Comparison of ENCODE assay signal across 17 cellular contexts in genomic region chrX:23505531-23506303, GRCh38.
DNase-seq lines count a peak whose midpoint lies in the region; ATAC-seq, FAIRE-seq and TF ChIP-seq lines count a peak whose summit lies in the region.
"Had no signal": no experiment of that assay in that cellular context is flagged by ENCODE, and none has a peak within 500 bp of the region (broad histone marks: within the 10 kb centered on the region; RNA-seq: fewer than 3 reads in every experiment).

No MANE protein-coding gene starts in this region.

- TF ChIP-seq RAD21 in K562 (CRISPR knock-in tag; conservative IDR thresholded peaks at IDR 0.05 in 1 of 2, IDR thresholded peaks at IDR 0.05 in 1 of 2): no peak

- no peak for FAIRE-seq in K562 (lab: Jason Lieb, UNC)
- FAIRE-seq: G401.6 had no signal

- H3K4me1 ChIP-seq in K562 (replicated peaks in 1 of 2; ENCODE audit: control insufficient read depth in 2 of 2, insufficient read depth in 2 of 2, low read length in 2 of 2) (no peaks in the 10 kb centered on the region), mesendoderm (ENCODE audit: control insufficient read depth, low read depth, low read length) (no peaks in the 10 kb centered on the region)

- no peak overlapping the region for H3K27ac ChIP-seq in K562 (ENCODE audit: extremely low read depth, low read depth, low read length)
- H3K27ac ChIP-seq in mesendoderm (ENCODE audit: low read depth, low read length): no peak overlapping the region
- H3K27ac ChIP-seq: foreskin keratinocyte had no signal

- no peak overlapping the region for H2BK15ac ChIP-seq in mesendoderm (replicated peaks; ENCODE audit: low read depth)

- ATAC-seq in HG03342 (IDR thresholded peaks at IDR 0.05; ENCODE audit: unreplicated experiment) (peak; percentile 58), K562 (no peak), esophagus mucosa (no peak)
- ATAC-seq: foreskin keratinocyte had no signal

- H4K8ac ChIP-seq in mesendoderm (ENCODE audit: low read depth, low read length): peak overlapping the region; percentile 40

- TF ChIP-seq EP300 in K562 (IDR thresholded peaks at IDR 0.05; ENCODE audit: low read length): no peak

- in situ Hi-C loops in K562 (cut with MboI): no loop called here

- no peak overlapping the region for H3K4ac ChIP-seq in mesendoderm (ENCODE audit: low read depth, low read length)

- BruUV-seq in K562 (replicated peaks; lab: Mats Ljungman, UMichigan): no TSS peak

- no peak for TF ChIP-seq POLR2A in K562 (conservative IDR thresholded peaks at IDR 0.05)

- intact Hi-C loops in K562 (cut with micrococcal nuclease): no loop called here

- H3K18ac ChIP-seq in mesendoderm (ENCODE audit: low read length): no peak overlapping the region

- H3K56ac ChIP-seq in mesendoderm (ENCODE audit: low read length): no peak overlapping the region

- no peak overlapping the region for H2BK5ac ChIP-seq in mesendoderm (ENCODE audit: low read length)

- no peaks in the 10 kb centered on the region for H3K9me1 ChIP-seq in K562 (ENCODE audit: control insufficient read depth, insufficient read depth, low read length)

- no peak overlapping the region for H4K5ac ChIP-seq in mesendoderm (ENCODE audit: low read length)

- H4K20me1 ChIP-seq in K562 (replicated peaks; ENCODE audit: control insufficient read depth, insufficient read depth, low read length): no peaks in the 10 kb centered on the region

- no peaks in the 10 kb centered on the region for H3K36me3 ChIP-seq in K562 (ENCODE audit: control insufficient read depth, insufficient read depth, low read length)
- no peaks in the 10 kb centered on the region for H3K36me3 ChIP-seq in mesendoderm (ENCODE audit: control insufficient read depth, insufficient read depth, low read length)

- no peak overlapping the region for H2AFZ ChIP-seq in K562 (ENCODE audit: low read depth, low read length)

- CTCF ChIA-PET in K562 (lab: Yijun Ruan, JAX; ENCODE audit: low intra/inter-chr PET ratio): no interaction called here

- H3K4me3 ChIP-seq in GM12865 (ENCODE audit: low read depth, low read length) (no peak overlapping the region), K562 (no peak overlapping the region), mesendoderm (ENCODE audit: low read length) (no peak overlapping the region)

- no peak overlapping the region for H2AK5ac ChIP-seq in mesendoderm (ENCODE audit: low read length)

- H3K4me2 ChIP-seq in K562 (ENCODE audit: insufficient read depth, low read length): no peak overlapping the region
- no peak overlapping the region for H3K4me2 ChIP-seq in mesendoderm (ENCODE audit: low read length)

- H3K79me2 ChIP-seq in K562 (ENCODE audit: control insufficient read depth, insufficient read depth, low read length) (no peaks in the 10 kb centered on the region), mesendoderm (ENCODE audit: control insufficient read depth, insufficient read depth, low read length) (no peaks in the 10 kb centered on the region)

- no peak overlapping the region for H3K23ac ChIP-seq in mesendoderm (ENCODE audit: low read length)

- peak; percentile 27 for DNase-seq in GM12865 (ENCODE audit: low read depth)
- no peak for DNase-seq in K562 (ENCODE audit: extremely low read depth in 1 of 4, low spot score in 3 of 4)
- peak; percentile 63 for DNase-seq in mesendoderm
- DNase-seq in activated CD4-positive, alpha-beta T cell treated with anti-CD3 and anti-CD28 coated beads, Interleukin-2, amount 50 U/mL, for 48 hours: no peak
- no peak for DNase-seq in putamen (ENCODE audit: low spot score)
- DNase-seq in Ammon's horn (ENCODE audit: low spot score): no peak
- DNase-seq: activated CD8-positive, alpha-beta memory T cell treated with anti-CD3 and anti-CD28 coated beads for 24 hours; foreskin keratinocyte; immature natural killer cell; KG1; NCI-H1092; NCI-H2171; right cardiac atrium; RPMI8226 had no signal

- 3% methylated on average over 6 of the region's 6 CpGs for WGBS in K562 (ENCODE audit: insufficient coverage, low coverage, missing lambda C conversion rate)
- no CpG with 5 or more reads among the region's 6 CpGs for WGBS in mesendoderm (ENCODE audit: extremely low coverage, insufficient coverage, low lambda C conversion rate)

- H3K27me3 ChIP-seq in K562 (ENCODE audit: control insufficient read depth in 2 of 2, insufficient read depth in 2 of 2, low read length in 2 of 2) (no peaks in the 10 kb centered on the region), mesendoderm (ENCODE audit: insufficient read depth, low read length, poor library complexity) (no peaks in the 10 kb centered on the region)
- H3K27me3 ChIP-seq: foreskin keratinocyte had no signal

- H2BK120ac ChIP-seq in mesendoderm (ENCODE audit: low read depth, low read length): no peak overlapping the region

- no peaks in the 10 kb centered on the region for H3K79me1 ChIP-seq in mesendoderm (ENCODE audit: low read length)

- H3K9ac ChIP-seq in K562 (ENCODE audit: insufficient read depth in 1 of 2, low read depth in 2 of 2, low read length in 2 of 2): no peak overlapping the region
- no peak overlapping the region for H3K9ac ChIP-seq in mesendoderm (ENCODE audit: low read length)

- H3K9me3 ChIP-seq in K562 (replicated peaks; ENCODE audit: control insufficient read depth, insufficient read depth, low read depth, low read length): no peaks in the 10 kb centered on the region

- no peak for TF ChIP-seq CTCF in GM12865 (IDR thresholded peaks at IDR 0.05; ENCODE audit: insufficient read depth, low read depth, low read length, missing control alignments)
- no peak for TF ChIP-seq CTCF in K562 (IDR thresholded peaks at IDR 0.05 in 2 of 3, conservative IDR thresholded peaks at IDR 0.05 in 1 of 3; ENCODE audit: insufficient read depth in 2 of 3, low read depth in 1 of 3, low read length in 3 of 3)

- POLR2A ChIA-PET in K562 (lab: Yijun Ruan, JAX): no interaction called here

TF ChIP-seq in K562, 482 proteins besides CTCF, POLR2A, EP300 and RAD21:
- no peak for TF ChIP-seq KAT2B (IDR thresholded peaks at IDR 0.05; ENCODE audit: low read depth, low read length)
- peak; percentile 42 for TF ChIP-seq RBM25 (IDR thresholded peaks at IDR 0.05; ENCODE audit: low read depth, low read length, severe bottlenecking)
- TF ChIP-seq KDM4B (IDR thresholded peaks at IDR 0.05; ENCODE audit: borderline replicate concordance in 2 of 2, low read depth in 1 of 2): no peak
- TF ChIP-seq SMAD2 (IDR thresholded peaks at IDR 0.05; ENCODE audit: low read depth, low read length): no peak
- TF ChIP-seq ZFP36 (IDR thresholded peaks at IDR 0.05; ENCODE audit: low read depth, low read length, partially characterized antibody): peak; percentile 43

Comparison
In these comparisons a context has a peak if more than half of its experiments do, and no peak if none do; other contexts are left out.
1. DNase-seq: peak in GM12865 (single experiment) and mesendoderm (single experiment); none in K562 (0 of 4), activated CD4-positive, alpha-beta T cell treated with anti-CD3 and anti-CD28 coated beads, Interleukin-2, amount 50 U/mL, for 48 hours (0 of 2), putamen (single experiment) and Ammon's horn (single experiment).